8 cellular contexts compared by ENCODE assay signal in the genomic region with DNA sequence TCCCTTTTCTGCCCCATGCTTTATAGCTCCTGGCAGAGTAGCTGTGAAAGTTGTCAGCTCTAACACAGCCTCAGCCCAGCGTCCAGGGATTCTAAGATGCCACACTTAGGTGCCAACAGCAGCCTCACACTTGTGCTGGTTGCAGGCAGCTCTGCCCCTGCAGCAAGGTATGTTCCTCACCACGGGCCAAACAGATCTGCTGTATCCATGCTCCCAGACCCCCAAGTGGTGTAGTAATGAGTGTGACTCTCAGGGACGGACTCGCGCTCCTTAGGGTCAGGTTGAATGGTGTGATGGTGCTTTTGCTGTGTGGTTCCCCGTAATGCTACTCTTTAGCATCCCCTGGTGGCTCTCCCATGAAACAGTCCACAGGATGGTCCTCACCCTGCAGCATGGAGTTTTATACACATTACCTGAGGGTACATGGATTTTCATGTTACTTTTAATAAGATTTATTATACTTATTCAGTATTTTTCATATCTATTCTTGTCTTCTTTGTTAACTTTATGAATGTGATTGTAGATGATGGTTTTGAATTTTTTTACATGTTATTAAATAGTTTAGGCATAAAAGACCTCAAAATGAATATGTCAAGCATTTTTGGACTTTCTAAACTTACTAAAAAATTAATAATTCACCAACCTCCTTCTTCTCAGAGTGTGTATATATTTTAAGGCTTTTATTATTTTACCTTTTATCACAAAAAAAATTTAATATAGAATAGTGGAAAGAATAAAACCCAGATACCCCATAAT.
DNase-seq lines count a peak whose midpoint lies in the region; ATAC-seq and TF ChIP-seq lines count a peak whose summit lies in the region.

No MANE protein-coding gene starts in this region.

- no peak overlapping the region for H3K27ac Mint-ChIP-seq in Caco-2 (ENCODE audit: unreplicated experiment)

- H3K9me3 ChIP-seq in Caco-2, result no peaks in the 10 kb centered on the region

- H3K27me3 ChIP-seq in Caco-2 (replicated peaks; ENCODE audit: control insufficient read depth, insufficient read depth, low read length), result no peaks in the 10 kb centered on the region

- no peak overlapping the region for H3K4me3 Mint-ChIP-seq in Caco-2 (ENCODE audit: unreplicated experiment)

- no peaks in the 10 kb centered on the region for H3K4me1 ChIP-seq in Caco-2

- no peaks in the 10 kb centered on the region for H3K9me3 Mint-ChIP-seq in Caco-2 (ENCODE audit: unreplicated experiment)

- DNase-seq in Caco-2 (peak in 1 of 2 experiments; percentile 71), NOMO-1 (lab: John Stamatoyannopoulos, UW; ENCODE audit: unreplicated experiment in 2 of 2) (peak; percentile 17 to 78), glomerular visceral epithelial cell (ENCODE audit: extremely low spot score) (peak; percentile 18), posterior cingulate gyrus (peak in 8 of 10 donors; percentile 22 to 85 (median 56))
- peak; percentile 5 for DNase-seq in activated effector memory CD4-positive, alpha-beta T cell treated with Interleukin-2 at 50 U/mL for 16 hours
- DNase-seq in effector CD8-positive, alpha-beta T cell (lab: John Stamatoyannopoulos, UW), result no peak

- peak; percentile 91 to 97 for TF ChIP-seq CTCF in Caco-2 (IDR thresholded peaks at IDR 0.05; ENCODE audit: insufficient read depth in 1 of 2, low read depth in 1 of 2, low read length in 1 of 2, severe bottlenecking in 1 of 2, unreplicated experiment in 1 of 2)

- intact Hi-C loops in Caco-2 (cut with micrococcal nuclease; ENCODE audit: unreplicated experiment) (loop anchor here (1.0 to 10.0 kb wide), 3 partner anchors 79 to 378 kb away; no protein-coding TSS in a partner anchor), posterior cingulate gyrus (cut with DNase I) (loop anchor here (1.0 kb wide), 1 partner anchor 79 kb away; no protein-coding TSS in a partner anchor)

- no TSS peak for BruUV-seq in Caco-2 (replicated peaks; lab: Mats Ljungman, UMichigan)

- H3K4me1 Mint-ChIP-seq in Caco-2 (ENCODE audit: low read depth, unreplicated experiment), result no peaks in the 10 kb centered on the region

- no peaks in the 10 kb centered on the region for H3K36me3 Mint-ChIP-seq in Caco-2 (ENCODE audit: insufficient read depth, unreplicated experiment)

- POLR2A ChIA-PET in Caco-2 (lab: Charles Lee), result no interaction called here

- peak; percentile 93 for ATAC-seq in GM18909 (IDR thresholded peaks at IDR 0.05; ENCODE audit: poor library complexity, unreplicated experiment)
- ATAC-seq in HG03432 (IDR thresholded peaks at IDR 0.05; ENCODE audit: unreplicated experiment), result peak; percentile 86

- no peak overlapping the region for H3K4me3 ChIP-seq in Caco-2 (ENCODE audit: low read depth, low read length)

- H3K27me3 Mint-ChIP-seq in Caco-2 (ENCODE audit: insufficient read depth, unreplicated experiment), result peaks cover 17% of the 10 kb centered on the region

- CTCF ChIA-PET in Caco-2 (lab: Charles Lee), result interaction anchor here (0.7 kb wide), 1 partner anchor 12 kb away, joined by 3 read pairs; no protein-coding TSS in a partner anchor

- no peaks in the 10 kb centered on the region for H3K36me3 ChIP-seq in Caco-2 (ENCODE audit: control insufficient read depth, insufficient read depth, low read length)
